In the genomic region with DNA sequence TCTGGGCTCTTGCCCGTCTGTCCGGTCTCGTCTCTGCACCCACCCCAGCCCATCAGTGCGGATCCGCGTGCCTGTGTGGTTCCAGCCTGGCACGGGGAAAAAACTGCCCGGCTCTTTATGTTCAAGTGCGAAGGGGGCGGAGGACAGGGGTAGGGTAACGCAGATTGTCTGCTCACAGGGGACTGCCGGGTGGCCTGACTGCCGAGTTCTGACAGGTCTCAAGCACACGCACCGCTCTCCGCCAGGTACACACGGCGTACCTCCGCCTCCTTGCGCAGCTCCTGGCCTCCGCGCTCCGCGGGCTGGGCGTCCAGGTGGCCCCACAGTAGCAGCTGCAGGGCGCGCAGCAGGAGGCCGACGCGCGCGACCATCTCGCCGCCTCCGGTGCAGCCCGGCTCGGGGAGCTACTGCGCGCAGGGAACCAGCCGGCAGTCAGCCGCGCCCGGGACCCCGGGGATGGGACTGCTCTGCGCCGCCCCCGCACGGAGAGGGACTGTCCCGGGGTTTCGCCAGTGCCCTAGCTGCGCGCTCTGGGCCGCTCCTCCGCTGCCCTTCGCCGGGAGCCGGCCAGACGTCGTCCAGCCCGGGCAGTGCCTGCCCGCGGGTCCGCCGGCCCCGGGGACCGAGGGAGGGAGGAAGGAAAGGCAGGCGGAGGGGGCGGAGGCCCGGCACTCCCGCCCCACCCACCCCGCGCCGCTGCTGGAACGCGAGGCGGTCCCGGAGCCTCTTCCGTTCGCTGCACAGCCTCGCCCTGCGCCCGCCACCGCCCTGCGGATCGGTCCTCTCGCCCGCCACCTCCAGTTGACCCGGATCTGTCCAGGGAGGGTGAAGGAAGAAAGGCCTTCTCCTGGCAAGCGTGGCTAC, we compare ENCODE assay signal across 9 cellular contexts. TPM values are rescaled to one million over a fixed set of nuclear protein-coding genes. Genes with fewer than 3 reads are reported as not detected.
DNase-seq lines count a peak whose midpoint lies in the region; ATAC-seq and TF ChIP-seq lines count a peak whose summit lies in the region.
"Had no signal": no experiment of that assay in that cellular context is flagged by ENCODE, and none has a peak within 500 bp of the region (broad histone marks: within the 10 kb centered on the region; RNA-seq: fewer than 3 reads in every experiment).

A gene with protein sequence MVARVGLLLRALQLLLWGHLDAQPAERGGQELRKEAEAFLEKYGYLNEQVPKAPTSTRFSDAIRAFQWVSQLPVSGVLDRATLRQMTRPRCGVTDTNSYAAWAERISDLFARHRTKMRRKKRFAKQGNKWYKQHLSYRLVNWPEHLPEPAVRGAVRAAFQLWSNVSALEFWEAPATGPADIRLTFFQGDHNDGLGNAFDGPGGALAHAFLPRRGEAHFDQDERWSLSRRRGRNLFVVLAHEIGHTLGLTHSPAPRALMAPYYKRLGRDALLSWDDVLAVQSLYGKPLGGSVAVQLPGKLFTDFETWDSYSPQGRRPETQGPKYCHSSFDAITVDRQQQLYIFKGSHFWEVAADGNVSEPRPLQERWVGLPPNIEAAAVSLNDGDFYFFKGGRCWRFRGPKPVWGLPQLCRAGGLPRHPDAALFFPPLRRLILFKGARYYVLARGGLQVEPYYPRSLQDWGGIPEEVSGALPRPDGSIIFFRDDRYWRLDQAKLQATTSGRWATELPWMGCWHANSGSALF (minus strand): TSS at position 635 of the 864 bp plus-strand sequence. CDS start 264 bp downstream, at position 371.

- H2AFZ ChIP-seq in neuron (ENCODE audit: low read depth, low read length) = peak within 1 kb of the TSS; percentile 43

- peak within 1 kb of the TSS; percentile 40 for H3K27ac ChIP-seq in foreskin keratinocyte

- peak; percentile 78 for ATAC-seq in foreskin keratinocyte
- ATAC-seq in HG03025 (IDR thresholded peaks at IDR 0.05; ENCODE audit: low FRiP score, unreplicated experiment) = no peak
- no peak for ATAC-seq in GM19351 (IDR thresholded peaks at IDR 0.05; ENCODE audit: unreplicated experiment)

- H3K27me3 ChIP-seq in foreskin keratinocyte (no peaks in the 10 kb centered on the region), neuron (ENCODE audit: insufficient read depth, low read length) (peaks cover 79% of the 10 kb centered on the region)

- H3K4me1 ChIP-seq in foreskin keratinocyte (peaks cover 8% of the 10 kb centered on the region), neuron (ENCODE audit: insufficient read depth, low read length) (peaks cover 7% of the 10 kb centered on the region)

- peak within 1 kb of the TSS; percentile 31 for H3K4me3 ChIP-seq in neuron (ENCODE audit: low read length)

- no peaks in the 10 kb centered on the region for H3K36me3 ChIP-seq in neuron (ENCODE audit: insufficient read depth, low read length)

- no peak for TF ChIP-seq CTCF in foreskin keratinocyte (conservative IDR thresholded peaks at IDR 0.05)

- H3K9me3 ChIP-seq in neuron (ENCODE audit: low read length) = no peaks in the 10 kb centered on the region

- DNase-seq in EL (peak; percentile 36), NCI-H2171 treated with DMSO at 0.1 percent for 48 hours (lab: John Stamatoyannopoulos, UW) (peak; percentile 79), foreskin keratinocyte (peak in 1 of 2 donors; percentile 50), SKM-1 (lab: John Stamatoyannopoulos, UW; ENCODE audit: unreplicated experiment) (no peak)
- peak; percentile 10 for DNase-seq in activated T-helper 9 cell treated with anti-CD3 and anti-CD28 coated beads, Interleukin-2, amount 50 U/mL, for 16 hours (ENCODE audit: low read depth)

RNA-seq across cellular contexts. Expression of the gene that starts here (rescaled TPM):
- 4.1 and 4.5 TPM in 2 replicates for total RNA-seq in foreskin keratinocyte
- 4.5 and 5.5 TPM in 2 replicates for polyA plus RNA-seq in foreskin keratinocyte
- total RNA-seq: LHCN-M2 had no signal
